ENCODE assay signal across 17 cellular contexts in the genomic region with DNA sequence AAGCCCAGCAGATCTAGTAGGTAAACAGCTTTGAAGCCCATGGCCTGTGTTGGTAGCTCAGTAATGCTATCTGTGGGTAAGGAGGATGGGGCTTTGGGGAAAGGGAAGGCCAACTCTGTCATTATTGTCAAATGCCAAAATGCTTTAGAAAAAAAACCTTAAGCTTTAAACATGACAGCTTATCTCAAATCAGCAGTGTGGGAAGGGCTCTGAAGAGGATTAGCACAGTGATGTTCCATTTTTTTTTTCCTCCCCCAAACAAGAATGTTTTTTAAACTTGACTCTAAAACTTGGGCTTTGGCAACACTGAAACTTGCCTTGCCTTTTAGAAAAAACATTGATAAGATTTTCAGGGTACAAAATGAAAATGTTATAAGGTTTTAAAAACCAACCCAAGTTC.
"Had no signal": no experiment of that assay in that cellular context is flagged by ENCODE, and none has a peak within 500 bp of the region (broad histone marks: within the 10 kb centered on the region; RNA-seq: fewer than 3 reads in every experiment).

No MANE protein-coding gene starts in this region.

- ATAC-seq: activated CD8-positive, alpha-beta memory T cell treated with anti-CD3 and anti-CD28 coated beads, Interleukin-2, amount 10 ng/mL, durations not matched to agents 7 days and 5 days had no signal

- H3K27ac ChIP-seq: stomach, transverse colon had no signal

- H3K27me3 ChIP-seq: stomach, transverse colon had no signal

- H3K27ac Mint-ChIP-seq: activated CD8-positive, alpha-beta memory T cell treated with anti-CD3 and anti-CD28 coated beads, Interleukin-2, amount 10 ng/mL, durations not matched to agents 7 days and 5 days had no signal

- H3K27me3 Mint-ChIP-seq: activated CD8-positive, alpha-beta memory T cell treated with anti-CD3 and anti-CD28 coated beads, Interleukin-2, amount 10 ng/mL, durations not matched to agents 7 days and 5 days; naive B cell had no signal

- H3K4me3 Mint-ChIP-seq: activated CD8-positive, alpha-beta memory T cell treated with anti-CD3 and anti-CD28 coated beads, Interleukin-2, amount 10 ng/mL, durations not matched to agents 7 days and 5 days; naive B cell had no signal

- H3K36me3 ChIP-seq: stomach, transverse colon had no signal

- H3K9me3 ChIP-seq: stomach, transverse colon had no signal

- H3K4me3 ChIP-seq: lung, stomach, transverse colon had no signal

- H3K9me3 Mint-ChIP-seq: naive B cell had no signal

- DNase-seq: activated CD4-positive, alpha-beta T cell treated with anti-CD3 and anti-CD28 coated beads, Interleukin-2, amount 50 U/mL, for 4 hours; activated CD4-positive, CD25-positive, alpha-beta regulatory T cell treated with anti-CD3 and anti-CD28 coated beads, Interleukin-2, amount 50 U/mL, for 72 hours; activated CD8-positive, alpha-beta memory T cell treated with anti-CD3 and anti-CD28 coated beads, Interleukin-2, amount 10 ng/mL, durations not matched to agents 7 days and 5 days; activated gamma-delta T cell treated with Interleukin-2 at 50 U/mL for 16 hours; activated T-cell treated with anti-CD3 and anti-CD28 coated beads, Interleukin-2, amount 50 U/mL, for 48 hours; effector CD4-positive, alpha-beta T cell; hippocampal formation; kidney glomerular epithelial cell; naive B cell; nucleus accumbens; SIG-M5; stimulated activated CD4-positive, alpha-beta T cell treated with anti-CD3 and anti-CD28 coated beads, Interleukin-15, amount 100 ng/mL, for 24 hours; stimulated activated CD4-positive, alpha-beta T cell treated with anti-CD3 and anti-CD28 coated beads, Interleukin-4, amount 100 ng/mL, for 4 hours; stomach; T-helper 2 cell; transverse colon had no signal

- H3K36me3 Mint-ChIP-seq: activated CD8-positive, alpha-beta memory T cell treated with anti-CD3 and anti-CD28 coated beads, Interleukin-2, amount 10 ng/mL, durations not matched to agents 7 days and 5 days; naive B cell had no signal
